In the genomic region with DNA sequence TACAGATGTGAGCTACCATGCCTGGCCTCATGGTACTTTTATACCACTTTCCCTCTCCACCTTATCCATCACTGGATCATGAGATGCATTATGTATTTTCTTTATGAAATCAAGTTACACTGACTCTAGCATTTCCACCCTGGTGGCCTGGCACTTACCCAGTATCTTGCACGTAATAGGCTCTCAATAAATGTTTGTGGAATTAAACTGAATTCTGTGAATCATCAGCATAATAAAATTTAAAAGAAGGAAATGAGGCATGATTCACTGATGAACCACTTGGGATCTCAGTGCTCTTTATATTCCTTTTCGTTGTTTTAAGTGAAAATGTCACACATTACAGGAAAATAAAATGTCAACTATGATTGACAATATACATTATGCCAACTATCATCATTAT, we compare ENCODE assay signal across 18 cellular contexts. TPM values are rescaled to one million over a fixed set of nuclear protein-coding genes. Genes with fewer than 3 reads are reported as not detected.
DNase-seq lines count a peak whose midpoint lies in the region; ATAC-seq and TF ChIP-seq lines count a peak whose summit lies in the region.
"Had no signal": no experiment of that assay in that cellular context is flagged by ENCODE, and none has a peak within 500 bp of the region (broad histone marks: within the 10 kb centered on the region; RNA-seq: fewer than 3 reads in every experiment).

No MANE protein-coding gene starts in this region.

- H3K4me3 ChIP-seq in astrocyte of the cerebellum (ENCODE audit: low read depth, low read length) = no peak overlapping the region
- no peak overlapping the region for H3K4me3 ChIP-seq in fibroblast of the aortic adventitia (ENCODE audit: low read depth, low read length)
- H3K4me3 ChIP-seq in BE2C (ENCODE audit: low read depth, low read length) = no peak overlapping the region
- no peak overlapping the region for H3K4me3 ChIP-seq in Karpas-422 (ENCODE audit: low read length)
- H3K4me3 ChIP-seq: lung, neural progenitor cell, skin epidermis had no signal

- in situ Hi-C loops in astrocyte of the cerebellum (cut with HindIII; ENCODE audit: low sequenced_read_pairs) = no loop called here

- H3K4me2 ChIP-seq in Karpas-422 (ENCODE audit: low read depth, low read length, poor library complexity, severe bottlenecking) = no peak overlapping the region
- H3K4me2 ChIP-seq: neural progenitor cell had no signal

- no peaks in the 10 kb centered on the region for H3K9me3 ChIP-seq in BE2C
- H3K9me3 ChIP-seq in Karpas-422 (ENCODE audit: low read length) = no peaks in the 10 kb centered on the region

- ATAC-seq in stimulated activated naive CD8-positive, alpha-beta T cell treated with anti-CD3 and anti-CD28 coated beads, Interleukin-15, Interleukin-2, amounts not matched to agents 100 U/mL and 50 U/mL, for 24 hours = no peak

- no peak overlapping the region for H3K27ac ChIP-seq in Karpas-422 (ENCODE audit: low read length)
- H3K27ac ChIP-seq: neural progenitor cell had no signal

- peak; percentile 22; the same call in 1 of the 2 replicates for TF ChIP-seq CTCF in HFFc6 (IDR thresholded peaks at IDR 0.05)
- no peak for TF ChIP-seq CTCF in astrocyte of the cerebellum (IDR thresholded peaks at IDR 0.05; ENCODE audit: low read depth, low read length, missing control alignments)
- no peak for TF ChIP-seq CTCF in fibroblast of the aortic adventitia (IDR thresholded peaks at IDR 0.05; ENCODE audit: insufficient read depth, low read length)
- TF ChIP-seq CTCF in BE2C (IDR thresholded peaks at IDR 0.05; ENCODE audit: low read depth, low read length) = no peak

- H3K4me3 Mint-ChIP-seq in HFFc6 = peak overlapping the region; percentile 38; the same call in 1 of the 2 replicates
- H3K4me3 Mint-ChIP-seq: activated T-cell treated with anti-CD3 and anti-CD28 coated beads, Interleukin-2, amount 50 U/mL, for 24 hours; IgD-negative memory B cell; neural progenitor cell had no signal

- no peak overlapping the region for H2AFZ ChIP-seq in Karpas-422 (ENCODE audit: low read length)
- H2AFZ ChIP-seq: neural progenitor cell had no signal

- no peaks in the 10 kb centered on the region for H3K9me3 Mint-ChIP-seq in HFFc6
- H3K9me3 Mint-ChIP-seq: activated T-cell treated with anti-CD3 and anti-CD28 coated beads, Interleukin-2, amount 50 U/mL, for 24 hours had no signal

- no peaks in the 10 kb centered on the region for H3K9me2 ChIP-seq in Karpas-422 (replicated peaks; ENCODE audit: insufficient read depth, low read length)

- no peaks in the 10 kb centered on the region for H3K36me3 Mint-ChIP-seq in HFFc6 (ENCODE audit: low read depth)
- H3K36me3 Mint-ChIP-seq: IgD-negative memory B cell, neural progenitor cell had no signal

- DNase-seq in A172 (ENCODE audit: low spot score) (peak; percentile 80), HFFc6 (peak; percentile 90), astrocyte of the cerebellum (ENCODE audit: low read depth) (peak; percentile 74), fibroblast of the aortic adventitia (ENCODE audit: low read depth) (peak; percentile 90), BE2C (no peak), Karpas-422 (no peak), AG08396 (ENCODE audit: low spot score) (no peak)
- no peak for DNase-seq in stimulated activated naive CD8-positive, alpha-beta T cell treated with anti-CD3 and anti-CD28 coated beads, Interleukin-15, Interleukin-2, amounts not matched to agents 100 U/mL and 50 U/mL, for 24 hours
- DNase-seq: activated CD4-positive, alpha-beta T cell treated with anti-CD3 and anti-CD28 coated beads for 4 hours; activated T-cell treated with anti-CD3 and anti-CD28 coated beads, Interleukin-2, amount 50 U/mL, for 24 hours; DMS79 treated with DMSO at 0.1 percent for 48 hours; NCI-H1105 treated with DMSO at 0.1 percent for 48 hours; NCI-H446 treated with DMSO at 0.1 percent for 48 hours; OCI-M1 had no signal

- H3K36me3 ChIP-seq in BE2C (no peaks in the 10 kb centered on the region), Karpas-422 (ENCODE audit: insufficient read depth, low read length) (no peaks in the 10 kb centered on the region)
- H3K36me3 ChIP-seq: neural progenitor cell had no signal

- H4K20me1 ChIP-seq in Karpas-422 (ENCODE audit: insufficient read depth, low read depth, low read length) = no peaks in the 10 kb centered on the region

- peaks cover 2% of the 10 kb centered on the region; the same call in 1 of the 2 replicates for H3K27me3 Mint-ChIP-seq in HFFc6 (ENCODE audit: insufficient read depth)

- H3K4me1 ChIP-seq in BE2C (no peaks in the 10 kb centered on the region), Karpas-422 (ENCODE audit: low read length) (no peaks in the 10 kb centered on the region)
- H3K4me1 ChIP-seq: neural progenitor cell had no signal

- H3K27me3 ChIP-seq in BE2C = no peaks in the 10 kb centered on the region
- H3K27me3 ChIP-seq in Karpas-422 (ENCODE audit: low read length) = no peaks in the 10 kb centered on the region
- H3K27me3 ChIP-seq: neural progenitor cell had no signal

- no peaks in the 10 kb centered on the region for H3K79me2 ChIP-seq in Karpas-422 (ENCODE audit: low read length)

- H3K9ac ChIP-seq in Karpas-422 (ENCODE audit: low read length) = no peak overlapping the region
- H3K9ac ChIP-seq: neural progenitor cell had no signal

- H3K27ac Mint-ChIP-seq in HFFc6 = peak overlapping the region; percentile 84
- H3K27ac Mint-ChIP-seq: activated T-cell treated with anti-CD3 and anti-CD28 coated beads, Interleukin-2, amount 50 U/mL, for 24 hours; IgD-negative memory B cell; neural progenitor cell had no signal

- peaks cover 72% of the 10 kb centered on the region for H3K4me1 Mint-ChIP-seq in HFFc6 (ENCODE audit: low read depth)
- H3K4me1 Mint-ChIP-seq: IgD-negative memory B cell had no signal

RNA-seq across cellular contexts. Expression of a gene that starts 25.1 kb away (rescaled TPM):
- 40.3 and 46.7 TPM in 2 replicates for total RNA-seq in A172 (2014; rRNA removed; shearing (Covaris generic))
- 100 to 1,000 TPM; 219 to 346 (median 321) TPM for total RNA-seq in HFFc6 (2021; fragmentation: NEBNext Ultra II Directional; extraction: Animal tissue kit (Norgen Biotek cat#: 25700))
- total RNA-seq in fibroblast of the aortic adventitia (ENCODE audit: low replicate concordance) = 103 and 348 TPM in 2 replicates
- polyA plus RNA-seq in BE2C (2012; ENCODE audit: insufficient read depth, insufficient read length, low read depth) = 3.4 TPM
- 0.43 TPM in 1 of 2 replicates, not detected in the other for total RNA-seq in Karpas-422 (2014; rRNA removed; shearing (Covaris generic); ENCODE audit: low replicate concordance)

RNA-seq across cellular contexts. Expression of a gene that starts 35.9 kb away (rescaled TPM):
- total RNA-seq in A172 (2014; rRNA removed; shearing (Covaris generic)) = 19.6 and 34.7 TPM in 2 replicates
- 10 to 100 TPM; 25.2 to 36.0 (median 30.7) TPM for total RNA-seq in HFFc6 (2021; fragmentation: NEBNext Ultra II Directional; extraction: Animal tissue kit (Norgen Biotek cat#: 25700))
- total RNA-seq in fibroblast of the aortic adventitia (ENCODE audit: low replicate concordance) = 47.1 and 65.3 TPM in 2 replicates
- polyA plus RNA-seq in BE2C (2012; ENCODE audit: insufficient read depth, insufficient read length, low read depth) = 7.6 TPM
- 7.6 and 13.8 TPM in 2 replicates for total RNA-seq in Karpas-422 (2014; rRNA removed; shearing (Covaris generic); ENCODE audit: low replicate concordance)

Comparison
In these comparisons a context has a peak if more than half of its experiments do, and no peak if none do; other contexts are left out.
1. DNase-seq: peak in A172 (single experiment), HFFc6 (single experiment), astrocyte of the cerebellum (single experiment) and fibroblast of the aortic adventitia (single experiment); none in BE2C (single experiment), Karpas-422 (single experiment), stimulated activated naive CD8-positive, alpha-beta T cell treated with anti-CD3 and anti-CD28 coated beads, Interleukin-15, Interleukin-2, amounts not matched to agents 100 U/mL and 50 U/mL, for 24 hours (single experiment) and AG08396 (single experiment).
2. RNA of a gene that starts 25.1 kb away (total RNA-seq): 219 to 346 TPM in HFFc6, 103 to 348 TPM in fibroblast of the aortic adventitia and 40.3 to 46.7 TPM in A172; 0.43 TPM in Karpas-422; every median in the first group is over 10 times any median in the second.